8 cellular contexts compared by ENCODE assay signal in the genomic region with DNA sequence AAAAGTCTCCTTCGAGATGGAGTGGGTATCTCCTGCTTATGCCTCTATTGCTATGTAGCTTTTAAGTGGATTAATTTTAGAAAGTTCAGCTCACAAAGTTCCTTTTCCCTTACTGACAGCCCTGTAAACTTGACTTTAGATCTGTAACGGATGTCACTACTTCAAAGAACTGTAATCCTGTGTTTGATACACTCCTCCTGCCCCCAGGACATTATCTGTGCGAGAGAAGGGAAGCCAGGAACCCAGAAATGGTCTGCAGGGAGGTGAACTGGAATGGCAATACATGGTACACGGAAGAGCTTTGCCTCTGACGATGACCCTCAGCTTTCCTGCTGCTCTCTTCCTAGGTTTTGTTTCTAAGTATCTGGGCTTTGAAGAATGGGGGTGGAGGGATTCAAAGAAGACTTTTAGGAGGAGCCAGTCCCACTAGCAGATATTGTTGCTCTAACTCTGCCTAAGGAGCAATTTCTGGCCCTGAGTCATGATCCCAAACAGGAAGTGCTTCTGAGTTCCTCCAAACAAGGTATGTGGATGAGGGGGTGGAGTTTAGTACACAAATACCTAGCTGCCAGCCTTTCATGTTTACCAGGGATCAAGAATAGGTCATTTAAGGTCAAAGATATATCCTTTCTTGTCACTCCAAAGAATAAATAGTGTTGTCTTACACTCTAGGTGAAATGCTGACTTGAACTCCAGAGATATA. TPM values are rescaled to one million over a fixed set of nuclear protein-coding genes. Genes with fewer than 3 reads are reported as not detected.
DNase-seq lines count a peak whose midpoint lies in the region; ATAC-seq and TF ChIP-seq lines count a peak whose summit lies in the region.

No MANE protein-coding gene starts in this region.

- in situ Hi-C loops in GM23248 (cut with MboI): no loop called here

- no peaks in the 10 kb centered on the region for H3K9me3 Mint-ChIP-seq in endothelial cell (ENCODE audit: unreplicated experiment)

- no peaks in the 10 kb centered on the region for H3K79me2 ChIP-seq in GM23248 (ENCODE audit: insufficient read depth)

- H3K27ac ChIP-seq in GM23248: peak overlapping the region; percentile 23; the same call in 1 of the 2 replicates
- peak overlapping the region; percentile 19 for H3K27ac ChIP-seq in neutrophil

- H3K9ac ChIP-seq in GM23248: no peak overlapping the region

- H3K36me3 ChIP-seq in GM23248 (ENCODE audit: low read depth): no peaks in the 10 kb centered on the region
- no peaks in the 10 kb centered on the region for H3K36me3 ChIP-seq in neutrophil

- H3K27me3 Mint-ChIP-seq in endothelial cell (ENCODE audit: unreplicated experiment): no peaks in the 10 kb centered on the region

- no peaks in the 10 kb centered on the region for H4K20me1 ChIP-seq in GM23248 (ENCODE audit: insufficient read depth)

- H3K4me1 ChIP-seq in GM23248 (ENCODE audit: insufficient read depth) (peaks cover 42% of the 10 kb centered on the region), neutrophil (ENCODE audit: control insufficient read depth in 1 of 2, insufficient read depth in 1 of 2, low read depth in 1 of 2, low read length in 1 of 2) (peaks cover 5% of the 10 kb centered on the region in 2 experiments)

- H3K27me3 ChIP-seq in GM23248 (replicated peaks; ENCODE audit: insufficient read depth) (no peaks in the 10 kb centered on the region), neutrophil (no peaks in the 10 kb centered on the region)

- peak overlapping the region; percentile 62 for H2AFZ ChIP-seq in GM23248

- H3K4me1 Mint-ChIP-seq in endothelial cell (ENCODE audit: unreplicated experiment): peaks cover 15% of the 10 kb centered on the region

- H3K9me3 ChIP-seq in GM23248 (ENCODE audit: low read depth): no peaks in the 10 kb centered on the region
- no peaks in the 10 kb centered on the region for H3K9me3 ChIP-seq in neutrophil

- ATAC-seq in GM21825 (IDR thresholded peaks at IDR 0.05; ENCODE audit: unreplicated experiment) (no peak), HG03280 (IDR thresholded peaks at IDR 0.05; ENCODE audit: unreplicated experiment) (no peak)

- TF ChIP-seq CTCF in endothelial cell (IDR thresholded peaks at IDR 0.05; ENCODE audit: unreplicated experiment) (no peak), neutrophil (IDR thresholded peaks at IDR 0.05) (no peak)

- H3K4me3 ChIP-seq in GM23248 (0 out of 2 replicates have a peak overlapping the region, but pooled peaks have one; percentile 10), neutrophil (ENCODE audit: low read depth in 1 of 2, low read length in 1 of 2) (no peak overlapping the region)

- 60 to 65% methylated on average over 5 of the region's 5 CpGs for WGBS in GM23248 (ENCODE audit: low coverage in 1 of 2, low lambda C conversion rate in 2 of 2, missing lambda C conversion rate in 2 of 2), 2 experiments

- DNase-seq in GM23248 (peak; percentile 82), NCI-H774 (lab: John Stamatoyannopoulos, UW) (peak; percentile 4), endothelial cell (ENCODE audit: low spot score) (peak; percentile 5), DMS153 treated with DMSO at 0.1 percent for 48 hours (lab: John Stamatoyannopoulos, UW; ENCODE audit: unreplicated experiment) (no peak)
- DNase-seq in effector CD8-positive, alpha-beta T cell (lab: John Stamatoyannopoulos, UW): no peak

- no peak overlapping the region for H3K4me3 Mint-ChIP-seq in endothelial cell (ENCODE audit: unreplicated experiment)

- H3F3A ChIP-seq in GM23248 (ENCODE audit: insufficient read depth): peaks cover 36% of the 10 kb centered on the region

- no peaks in the 10 kb centered on the region for H3K9me2 ChIP-seq in GM23248 (ENCODE audit: insufficient read depth)

- peak overlapping the region; percentile 87 for H3K27ac Mint-ChIP-seq in endothelial cell (ENCODE audit: unreplicated experiment)

- no peaks in the 10 kb centered on the region for H3K36me3 Mint-ChIP-seq in endothelial cell (ENCODE audit: low read depth, unreplicated experiment)

- peak overlapping the region; percentile 44 for H3K4me2 ChIP-seq in GM23248 (ENCODE audit: unreplicated experiment)

RNA-seq across cellular contexts. Expression of a gene that starts 43.4 kb away (rescaled TPM):
- 2.4 TPM in 1 of 2 replicates, not detected in the other for total RNA-seq in GM23248 (2014; rRNA removed; shearing (Covaris generic))
- polyA plus RNA-seq in GM23248 (2016; fragmentation: Nextera tagmentation; extraction: Ambion mirVana): 0.32 and 0.45 TPM in 2 replicates
- total RNA-seq in endothelial cell (ENCODE audit: unreplicated experiment): not detected

Comparison
In these comparisons a context has a peak if more than half of its experiments do, and no peak if none do; other contexts are left out.
1. DNase-seq: peak in GM23248 (single experiment), NCI-H774 (single experiment) and endothelial cell (single experiment); none in effector CD8-positive, alpha-beta T cell (single experiment) and DMS153 treated with DMSO at 0.1 percent for 48 hours (single experiment).